In the genomic region with DNA sequence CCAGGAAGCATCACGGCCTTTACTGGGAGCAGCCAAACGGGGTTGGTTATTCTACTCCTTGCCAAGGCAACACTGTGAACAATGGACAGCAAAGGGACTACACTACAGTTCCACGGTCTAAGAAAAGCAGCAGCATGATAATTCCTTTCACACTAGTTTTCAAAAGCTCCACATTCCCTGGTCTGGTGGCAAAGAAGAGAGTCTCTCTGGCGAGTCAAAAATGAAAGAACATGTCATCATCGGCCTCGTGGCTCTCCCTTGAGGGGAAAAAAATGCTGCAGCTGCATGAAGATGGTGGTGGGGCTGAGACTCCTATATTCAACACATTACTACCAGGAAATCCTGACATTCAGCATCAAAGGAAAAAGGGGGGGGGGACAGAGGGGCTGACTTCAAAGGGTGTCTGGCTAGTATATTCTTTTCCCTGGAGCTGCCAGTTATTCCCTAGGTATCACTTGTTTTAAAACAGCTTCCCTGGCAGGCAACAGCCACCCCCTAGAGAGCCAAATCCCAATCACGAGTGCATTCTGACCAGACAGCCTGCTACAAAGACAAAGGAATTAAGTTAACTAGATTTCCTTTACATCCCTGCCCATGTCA, we compare ENCODE assay signal across 10 cellular contexts. TPM values are rescaled to one million over a fixed set of nuclear protein-coding genes. Genes with fewer than 3 reads are reported as not detected.
DNase-seq lines count a peak whose midpoint lies in the region; ATAC-seq, FAIRE-seq and TF ChIP-seq lines count a peak whose summit lies in the region.
"Had no signal": no experiment of that assay in that cellular context is flagged by ENCODE, and none has a peak within 500 bp of the region (broad histone marks: within the 10 kb centered on the region; RNA-seq: fewer than 3 reads in every experiment).

No MANE protein-coding gene starts in this region.

- no peak for TF ChIP-seq RAD21 in SK-N-SH (IDR thresholded peaks at IDR 0.05; ENCODE audit: low read length)

- H2AFZ ChIP-seq in SK-N-SH (ENCODE audit: low read depth) (no peak overlapping the region), astrocyte (ENCODE audit: low read depth, low read length) (peak overlapping the region; percentile 53), hepatocyte (no peak overlapping the region)

- POLR2A ChIA-PET in SK-N-SH (lab: Yijun Ruan, JAX): interaction anchor here (0.6 kb wide), 1 partner anchor 249 kb away, joined by 4 read pairs; no protein-coding TSS in a partner anchor

- no peak for FAIRE-seq in astrocyte (lab: Jason Lieb, UNC)
- FAIRE-seq: A549 had no signal

- H3K27me3 ChIP-seq in SK-N-SH (ENCODE audit: insufficient read depth) (no peaks in the 10 kb centered on the region), astrocyte (ENCODE audit: insufficient read depth, low read length) (no peaks in the 10 kb centered on the region), hepatocyte (no peaks in the 10 kb centered on the region)

- TF ChIP-seq CTCF in SK-N-SH (IDR thresholded peaks at IDR 0.05) (no peak), astrocyte (IDR thresholded peaks at IDR 0.05; ENCODE audit: insufficient read depth, low read depth, low read length) (no peak), hepatocyte (IDR thresholded peaks at IDR 0.05; ENCODE audit: poor library complexity) (no peak)

- H3K79me2 ChIP-seq in SK-N-SH (ENCODE audit: insufficient read depth): no peaks in the 10 kb centered on the region
- no peaks in the 10 kb centered on the region for H3K79me2 ChIP-seq in astrocyte (ENCODE audit: insufficient read depth, low read length)
- no peaks in the 10 kb centered on the region for H3K79me2 ChIP-seq in hepatocyte

- ATAC-seq in SK-N-SH treated with all-trans-retinoic acid at 6 μM for 48 hours (no peak; the same call in 2 of the 3 replicates), HG03432 (IDR thresholded peaks at IDR 0.05; ENCODE audit: unreplicated experiment) (no peak)
- no peak for ATAC-seq in stimulated activated naive B cell treated with anti-CD40 and anti-IgM and Interleukin-4, amounts not matched to agents 10 μg/mL and 1 μg/mL and 100 μg/mL, for 72 hours (replicated peaks)
- ATAC-seq: A549 had no signal

- no peak overlapping the region for H3K9ac ChIP-seq in SK-N-SH
- H3K9ac ChIP-seq in astrocyte (ENCODE audit: low read length): peak overlapping the region; percentile 63

- no peaks in the 10 kb centered on the region for H3K9me2 ChIP-seq in SK-N-SH
- no peaks in the 10 kb centered on the region for H3K9me2 ChIP-seq in hepatocyte (replicated peaks; ENCODE audit: insufficient read depth)

- no peaks in the 10 kb centered on the region for H3F3A ChIP-seq in SK-N-SH (replicated peaks; ENCODE audit: insufficient read depth)

- no peaks in the 10 kb centered on the region for H3K9me3 Mint-ChIP-seq in astrocyte (ENCODE audit: unreplicated experiment)
- H3K9me3 Mint-ChIP-seq in stimulated activated naive B cell treated with anti-CD40 and anti-IgM and Interleukin-4, amounts not matched to agents 10 μg/mL and 1 μg/mL and 100 μg/mL, for 72 hours: no peaks in the 10 kb centered on the region

- H3K27ac Mint-ChIP-seq in astrocyte (ENCODE audit: unreplicated experiment): peak overlapping the region; percentile 79
- H3K27ac Mint-ChIP-seq in stimulated activated naive B cell treated with anti-CD40 and anti-IgM and Interleukin-4, amounts not matched to agents 10 μg/mL and 1 μg/mL and 100 μg/mL, for 72 hours: peak overlapping the region; percentile 27

- no peaks in the 10 kb centered on the region for H3K9me3 ChIP-seq in SK-N-SH
- H3K9me3 ChIP-seq in astrocyte (ENCODE audit: insufficient read depth, low read depth, low read length): no peaks in the 10 kb centered on the region
- no peaks in the 10 kb centered on the region for H3K9me3 ChIP-seq in hepatocyte (ENCODE audit: low read depth)
- H3K9me3 ChIP-seq: A549 had no signal

- 86% methylated on average over 7 of the region's 7 CpGs for WGBS in SK-N-SH (ENCODE audit: low lambda C conversion rate)
- 68% methylated on average over 7 of the region's 7 CpGs for WGBS in hepatocyte (ENCODE audit: low lambda C conversion rate, missing lambda C conversion rate)

- no peak overlapping the region for H3K4me2 ChIP-seq in SK-N-SH
- H3K4me2 ChIP-seq in astrocyte (ENCODE audit: low read length): peak overlapping the region; percentile 75
- H3K4me2 ChIP-seq in hepatocyte: no peak overlapping the region
- H3K4me2 ChIP-seq: A549 had no signal

- H3K4me1 ChIP-seq in SK-N-SH (ENCODE audit: control insufficient read depth in 1 of 2, insufficient read depth in 2 of 2, low read depth in 1 of 2, low read length in 1 of 2): peaks cover 0 to 30% of the 10 kb centered on the region in 2 experiments; a peak in 2 of 4 replicates
- peaks cover 11% of the 10 kb centered on the region for H3K4me1 ChIP-seq in astrocyte (ENCODE audit: insufficient read depth, low read length)
- H3K4me1 ChIP-seq in hepatocyte (ENCODE audit: insufficient read depth): no peaks in the 10 kb centered on the region
- H3K4me1 ChIP-seq: A549 had no signal

- TF ChIP-seq EP300 in SK-N-SH (IDR thresholded peaks at IDR 0.05; ENCODE audit: borderline replicate concordance in 1 of 2, low read depth in 1 of 2, low read length in 1 of 2): no peak

- H3K36me3 Mint-ChIP-seq in astrocyte (ENCODE audit: low read depth, unreplicated experiment): peaks cover 14% of the 10 kb centered on the region
- peaks cover 52 to 62% of the 10 kb centered on the region in 2 donors for H3K36me3 Mint-ChIP-seq in stimulated activated naive B cell treated with anti-CD40 and anti-IgM and Interleukin-4, amounts not matched to agents 10 μg/mL and 1 μg/mL and 100 μg/mL, for 72 hours

- CTCF ChIA-PET in SK-N-SH (lab: Yijun Ruan, JAX): interaction anchor here (1.0 to 1.6 kb wide), 3 partner anchors 23 to 126 kb away, joined by 3 to 4 read pairs (median 3); no protein-coding TSS in a partner anchor

- no peaks in the 10 kb centered on the region for H3K27me3 Mint-ChIP-seq in astrocyte (ENCODE audit: low read depth, unreplicated experiment)
- H3K27me3 Mint-ChIP-seq in stimulated activated naive B cell treated with anti-CD40 and anti-IgM and Interleukin-4, amounts not matched to agents 10 μg/mL and 1 μg/mL and 100 μg/mL, for 72 hours: no peaks in the 10 kb centered on the region

- H3K36me3 ChIP-seq in SK-N-SH (replicated peaks in 1 of 2; ENCODE audit: control insufficient read depth in 1 of 2, insufficient read depth in 2 of 2, low read length in 1 of 2) (peaks cover 39 to 48% of the 10 kb centered on the region in 2 experiments), astrocyte (ENCODE audit: insufficient read depth, low read length) (peaks cover 28% of the 10 kb centered on the region), hepatocyte (replicated peaks; ENCODE audit: insufficient read depth, low read depth) (no peaks in the 10 kb centered on the region)

- H3K27ac ChIP-seq in SK-N-SH (ENCODE audit: low read depth in 2 of 2, low read length in 1 of 2) (peak overlapping the region in 1 of 2 experiments; percentile 77; a peak in 2 of 4 replicates), astrocyte (ENCODE audit: low read depth, low read length) (peak overlapping the region; percentile 56), hepatocyte (peak overlapping the region; percentile 51)
- H3K27ac ChIP-seq: A549 had no signal

- no peak overlapping the region for H3K4me3 Mint-ChIP-seq in astrocyte (ENCODE audit: unreplicated experiment)
- no peak overlapping the region for H3K4me3 Mint-ChIP-seq in stimulated activated naive B cell treated with anti-CD40 and anti-IgM and Interleukin-4, amounts not matched to agents 10 μg/mL and 1 μg/mL and 100 μg/mL, for 72 hours

- peaks cover 18% of the 10 kb centered on the region for H3K4me1 Mint-ChIP-seq in astrocyte (ENCODE audit: low read depth, unreplicated experiment)
- peaks cover 9 to 14% of the 10 kb centered on the region in 2 donors for H3K4me1 Mint-ChIP-seq in stimulated activated naive B cell treated with anti-CD40 and anti-IgM and Interleukin-4, amounts not matched to agents 10 μg/mL and 1 μg/mL and 100 μg/mL, for 72 hours

- H3K4me3 ChIP-seq in SK-N-SH (ENCODE audit: low read depth in 2 of 2, low read length in 1 of 2) (no peak overlapping the region), astrocyte (ENCODE audit: insufficient read depth, low read depth, low read length) (peak overlapping the region; percentile 25), hepatocyte (no peak overlapping the region)
- H3K4me3 ChIP-seq: A549 had no signal

- DNase-seq in SK-N-SH (peak; percentile 42), astrocyte (ENCODE audit: low read depth) (peak; percentile 43), hepatocyte (ENCODE audit: low spot score) (no peak), OCI-M2 (lab: John Stamatoyannopoulos, UW; ENCODE audit: unreplicated experiment) (no peak), glomerular visceral epithelial cell (ENCODE audit: extremely low spot score) (no peak)
- DNase-seq in stimulated activated naive B cell treated with anti-CD40 and anti-IgM and Interleukin-4, amounts not matched to agents 10 μg/mL and 1 μg/mL and 100 μg/mL, for 72 hours: no peak
- DNase-seq: NCI-H446 had no signal

- H4K20me1 ChIP-seq in SK-N-SH (ENCODE audit: insufficient read depth): no peaks in the 10 kb centered on the region
- peaks cover 4% of the 10 kb centered on the region for H4K20me1 ChIP-seq in astrocyte (ENCODE audit: insufficient read depth, low read length)
- no peaks in the 10 kb centered on the region for H4K20me1 ChIP-seq in hepatocyte (ENCODE audit: insufficient read depth, poor library complexity, severe bottlenecking)

TF ChIP-seq in SK-N-SH, 30 proteins besides CTCF, POLR2A, EP300 and RAD21:
- TF ChIP-seq MXI1 (IDR thresholded peaks at IDR 0.05; ENCODE audit: low read depth, low read length) (0 out of 2 replicates have a peak, but pooled peaks have one; percentile 31), NFIC (IDR thresholded peaks at IDR 0.05; ENCODE audit: borderline replicate concordance) (no peak), GATA2 (CRISPR knock-in tag; IDR thresholded peaks at IDR 0.05) (0 out of 2 replicates have a peak, but pooled peaks have one; percentile 10)

TF ChIP-seq in SK-N-SH treated with all-trans-retinoic acid at 6 μM for 48 hours, 23 proteins besides CTCF, POLR2A, EP300 and RAD21 (continues in another document):
- no peak for TF ChIP-seq GLIS3 (CRISPR knock-in tag; IDR thresholded peaks at IDR 0.05)
- no peak for TF ChIP-seq ZNF565 (CRISPR knock-in tag; conservative IDR thresholded peaks at IDR 0.05; ENCODE audit: low read depth)
- TF ChIP-seq ZFP3 (CRISPR knock-in tag; IDR thresholded peaks at IDR 0.05): no peak

RNA-seq across cellular contexts. Expression of gene SLC37A3, which starts 49.1 kb away (rescaled TPM):
- 53.3 and 73.2 TPM in 2 replicates for polyA plus RNA-seq in SK-N-SH (2012; rRNA removed)
- 43.8 and 46.5 TPM in 2 replicates for polyA plus RNA-seq in SK-N-SH (2012; cell fraction: cytosol; rRNA removed)
- polyA plus RNA-seq in SK-N-SH (2012; cell fraction: nucleus; rRNA removed): 102 and 188 TPM in 2 replicates
- total RNA-seq in astrocyte: 68.2 and 71.0 TPM in 2 replicates
- 40.4 and 64.5 TPM in 2 replicates for total RNA-seq in hepatocyte
- polyA plus RNA-seq in hepatocyte: 39.5 and 44.9 TPM in 2 replicates

RNA-seq across cellular contexts. Expression of gene RAB19, which starts 54.6 kb away (rescaled TPM):
- not detected in 2 replicates for polyA plus RNA-seq in SK-N-SH (2012; rRNA removed)
- 0.04 TPM in 1 of 2 replicates, not detected in the other for polyA plus RNA-seq in SK-N-SH (2012; cell fraction: cytosol; rRNA removed)
- 0.13 TPM in 1 of 2 replicates, not detected in the other for polyA plus RNA-seq in SK-N-SH (2012; cell fraction: nucleus; rRNA removed)
- total RNA-seq in astrocyte: 0.50 TPM in 1 of 2 replicates, not detected in the other
- total RNA-seq in hepatocyte: 2.6 and 4.2 TPM in 2 replicates
- polyA plus RNA-seq in hepatocyte: 0.72 and 1.3 TPM in 2 replicates
- polyA plus RNA-seq: A549 had no signal

Comparison
In these comparisons a context has a peak if more than half of its experiments do, and no peak if none do; other contexts are left out.
1. DNase-seq: peak in SK-N-SH (single experiment) and astrocyte (single experiment); none in hepatocyte (single experiment), stimulated activated naive B cell treated with anti-CD40 and anti-IgM and Interleukin-4, amounts not matched to agents 10 μg/mL and 1 μg/mL and 100 μg/mL, for 72 hours (single experiment), OCI-M2 (single experiment) and glomerular visceral epithelial cell (single experiment).